In the genomic region with DNA sequence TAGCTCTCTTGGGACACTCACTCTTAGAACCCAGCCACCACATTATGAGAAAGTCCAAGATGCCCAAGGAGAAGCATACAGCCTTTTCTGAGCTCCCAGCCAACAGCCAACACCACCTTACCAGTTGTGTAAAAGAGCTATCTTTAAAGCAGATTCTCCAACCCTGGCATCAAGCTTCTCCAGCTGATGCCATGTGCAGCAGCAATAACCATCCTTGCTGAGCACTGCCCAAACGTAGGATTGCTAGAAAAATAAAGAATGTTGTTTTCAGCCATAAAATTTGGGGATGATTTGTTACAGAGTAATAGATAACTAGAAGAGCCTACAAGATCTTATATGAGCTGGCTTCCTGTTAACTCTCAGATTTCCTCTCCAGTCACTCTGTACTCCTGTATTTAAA, we compare ENCODE assay signal across 35 cellular contexts.
DNase-seq lines count a peak whose midpoint lies in the region; ATAC-seq, FAIRE-seq and TF ChIP-seq lines count a peak whose summit lies in the region.
"Had no signal": no experiment of that assay in that cellular context is flagged by ENCODE, and none has a peak within 500 bp of the region (broad histone marks: within the 10 kb centered on the region; RNA-seq: fewer than 3 reads in every experiment).

No MANE protein-coding gene starts in this region.

- BruUV-seq in HepG2 (replicated peaks; lab: Mats Ljungman, UMichigan): no TSS peak

- H3K27ac ChIP-seq in HepG2 (ENCODE audit: extremely low read length, insufficient read depth, low read length) (no peak overlapping the region), right lobe of liver (no peak overlapping the region), GM23338 (ENCODE audit: low read depth) (no peak overlapping the region), HEK293 (ENCODE audit: extremely low read depth, low read depth, low read length) (no peak overlapping the region)
- H3K27ac ChIP-seq: 22Rv1; A549; BLaER1; BLaER1 treated with 17β-estradiol and CSF1 and Interleukin-3, amounts not matched to agents 10 nM and 100 nM; C4-2B had no signal

- TF ChIP-seq CTCF in HepG2 (CRISPR knock-in tag; IDR thresholded peaks at IDR 0.05): no peak
- no peak for TF ChIP-seq CTCF in right lobe of liver (IDR thresholded peaks at IDR 0.05)
- TF ChIP-seq CTCF in GM23338 (conservative IDR thresholded peaks at IDR 0.05; ENCODE audit: low read depth in 2 of 2): no peak
- no peak for TF ChIP-seq CTCF in HEK293 (tag by site-specific recombination; IDR thresholded peaks at IDR 0.05)

- H3K4me3 ChIP-seq in HepG2 (replicated peaks in 1 of 3; ENCODE audit: insufficient read depth in 1 of 3, low read depth in 2 of 3, low read length in 3 of 3) (no peak overlapping the region), right lobe of liver (no peak overlapping the region), GM23338 (no peak overlapping the region), HEK293 (ENCODE audit: low read depth, low read length) (no peak overlapping the region)
- H3K4me3 ChIP-seq: A549; BLaER1; BLaER1 treated with 17β-estradiol and CSF1 and Interleukin-3, amounts not matched to agents 10 nM and 100 nM had no signal

- TF ChIP-seq POLR2A in HepG2 (IDR thresholded peaks at IDR 0.05; ENCODE audit: insufficient read depth in 1 of 2, low read depth in 2 of 2, low read length in 2 of 2): no peak
- TF ChIP-seq POLR2A in right lobe of liver (IDR thresholded peaks at IDR 0.05): no peak

- H3K4me2 ChIP-seq in HepG2 (ENCODE audit: low read depth, low read length) (no peak overlapping the region), GM23338 (no peak overlapping the region)
- H3K4me2 ChIP-seq: A549; BLaER1; BLaER1 treated with 17β-estradiol and CSF1 and Interleukin-3, amounts not matched to agents 10 nM and 100 nM had no signal

- no peak for ATAC-seq in HepG2
- no peak for ATAC-seq in right lobe of liver
- no peak for ATAC-seq in GM23338
- no peak for ATAC-seq in HG03469 (IDR thresholded peaks at IDR 0.05; ENCODE audit: unreplicated experiment)
- ATAC-seq: A549; CD8-positive, alpha-beta T cell had no signal

- H3K9ac ChIP-seq in HepG2 (ENCODE audit: insufficient read depth, low read depth, low read length): no peak overlapping the region
- H3K9ac ChIP-seq: BLaER1; BLaER1 treated with 17β-estradiol and CSF1 and Interleukin-3, amounts not matched to agents 10 nM and 100 nM had no signal

- TF ChIP-seq RAD21 in HepG2 (CRISPR knock-in tag; IDR thresholded peaks at IDR 0.05): no peak

- FAIRE-seq in HepG2 (lab: Jason Lieb, UNC): no peak
- FAIRE-seq: A204.1, A549, D721Med had no signal

- in situ Hi-C loops in HepG2 (cut with HindIII; ENCODE audit: extremely low pct_ligation_motif_present, low pct_unique_long_range_greater_than_20kb): no loop called here

- H3F3A ChIP-seq in GM23338 (replicated peaks; ENCODE audit: low read depth): no peaks in the 10 kb centered on the region

- TF ChIP-seq EP300 in HepG2 (IDR thresholded peaks at IDR 0.05; ENCODE audit: low read depth in 2 of 2, low read length in 2 of 2): no peak
- no peak for TF ChIP-seq EP300 in HepG2 (CRISPR knock-in tag; IDR thresholded peaks at IDR 0.05; ENCODE audit: borderline replicate concordance)

- H3K9me3 ChIP-seq in HepG2 (ENCODE audit: low read length): peaks cover 12% of the 10 kb centered on the region; the same call in 1 of the 2 replicates
- no peaks in the 10 kb centered on the region for H3K9me3 ChIP-seq in right lobe of liver
- no peaks in the 10 kb centered on the region for H3K9me3 ChIP-seq in HEK293 (ENCODE audit: control insufficient read depth, insufficient read depth, low read depth, low read length)
- H3K9me3 ChIP-seq: BE2C had no signal

- no peaks in the 10 kb centered on the region for H3K36me3 Mint-ChIP-seq in GM23338 (ENCODE audit: low read depth)
- H3K36me3 Mint-ChIP-seq: CD14-positive monocyte; CD4-positive, alpha-beta memory T cell; CD4-positive, CD25-positive, alpha-beta regulatory T cell; CD8-positive, alpha-beta memory T cell; CD8-positive, alpha-beta T cell had no signal

- no peaks in the 10 kb centered on the region for H3K27me3 Mint-ChIP-seq in GM23338 (ENCODE audit: insufficient read depth, low read depth, poor library complexity)

- H2AFZ ChIP-seq in HepG2 (ENCODE audit: low read length) (no peak overlapping the region), GM23338 (no peak overlapping the region)

- H3K9me2 ChIP-seq in GM23338 (ENCODE audit: insufficient read depth): 0 out of 2 replicates have a peak, but pooled peaks cover 7% of the 10 kb centered on the region

- POLR2A ChIA-PET in HepG2 (lab: Yijun Ruan, JAX) (no interaction called here), HEK293 (lab: Yijun Ruan, JAX) (no interaction called here)

- WGBS in HepG2 (ENCODE audit: low lambda C conversion rate): 0% methylated on average over 1 of the region's 1 CpG
- 21% methylated on average over 1 of the region's 1 CpG for WGBS in right lobe of liver (ENCODE audit: insufficient coverage, low coverage, low lambda C conversion rate, missing lambda C conversion rate)

- no peaks in the 10 kb centered on the region for H3K4me1 ChIP-seq in HepG2 (ENCODE audit: insufficient read depth, low read length)
- H3K4me1 ChIP-seq in right lobe of liver: no peaks in the 10 kb centered on the region
- no peaks in the 10 kb centered on the region for H3K4me1 ChIP-seq in GM23338 (ENCODE audit: insufficient read depth)
- H3K4me1 ChIP-seq in HEK293 (ENCODE audit: control insufficient read depth, insufficient read depth, low read length): no peaks in the 10 kb centered on the region
- H3K4me1 ChIP-seq: A549, BE2C, BLaER1, Caco-2 had no signal

- peaks cover 16% of the 10 kb centered on the region; the same call in 2 of the 3 replicates for H3K9me3 Mint-ChIP-seq in GM23338

- H3K27me3 ChIP-seq in HepG2 (ENCODE audit: control insufficient read depth in 1 of 2, insufficient read depth in 2 of 2, low read length in 2 of 2) (no peaks in the 10 kb centered on the region; a peak in 1 of 5 replicates), right lobe of liver (no peaks in the 10 kb centered on the region), GM23338 (ENCODE audit: insufficient read depth) (no peaks in the 10 kb centered on the region)
- H3K27me3 ChIP-seq: BE2C; BLaER1; BLaER1 treated with 17β-estradiol and CSF1 and Interleukin-3, amounts not matched to agents 10 nM and 100 nM had no signal

- intact Hi-C loops in HepG2 (cut with micrococcal nuclease; ENCODE audit: unreplicated experiment): loop anchor here (10.0 kb wide), 1 partner anchor 368 kb away; no protein-coding TSS in a partner anchor
- intact Hi-C loops in right lobe of liver (cut with DNase I): no loop called here

- H3K4me3 Mint-ChIP-seq in GM23338: no peak overlapping the region
- H3K4me3 Mint-ChIP-seq: B cell; CD14-positive monocyte; CD4-positive, alpha-beta memory T cell; CD4-positive, alpha-beta T cell; CD4-positive, CD25-positive, alpha-beta regulatory T cell; CD8-positive, alpha-beta memory T cell; CD8-positive, alpha-beta T cell had no signal

- H3K79me2 ChIP-seq in HepG2 (ENCODE audit: insufficient read depth, low read length) (no peaks in the 10 kb centered on the region), GM23338 (replicated peaks; ENCODE audit: insufficient read depth) (no peaks in the 10 kb centered on the region)

- CTCF ChIA-PET in HepG2 (lab: Yijun Ruan, JAX; ENCODE audit: low intra/inter-chr PET ratio, low total read pairs) (no interaction called here), HEK293 (lab: Yijun Ruan, JAX) (interaction anchor here (1.3 kb wide), 1 partner anchor 12 kb away, joined by 3 read pairs; no protein-coding TSS in a partner anchor)

- H3K36me3 ChIP-seq in HepG2 (replicated peaks in 1 of 2; ENCODE audit: control insufficient read depth in 1 of 2, insufficient read depth in 2 of 2, low read length in 2 of 2) (no peaks in the 10 kb centered on the region), right lobe of liver (no peaks in the 10 kb centered on the region), GM23338 (ENCODE audit: insufficient read depth) (no peaks in the 10 kb centered on the region), HEK293 (ENCODE audit: control insufficient read depth in 2 of 2, insufficient read depth in 1 of 2, low read length in 2 of 2) (no peaks in the 10 kb centered on the region)
- H3K36me3 ChIP-seq: BE2C; BLaER1; BLaER1 treated with 17β-estradiol and CSF1 and Interleukin-3, amounts not matched to agents 10 nM and 100 nM had no signal

- H4K20me1 ChIP-seq in HepG2 (ENCODE audit: insufficient read depth, low read length) (no peaks in the 10 kb centered on the region), GM23338 (replicated peaks; ENCODE audit: insufficient read depth) (no peaks in the 10 kb centered on the region)
- H4K20me1 ChIP-seq: BLaER1; BLaER1 treated with 17β-estradiol and CSF1 and Interleukin-3, amounts not matched to agents 10 nM and 100 nM had no signal

- H3K4me1 Mint-ChIP-seq in GM23338: peaks cover 5% of the 10 kb centered on the region
- H3K4me1 Mint-ChIP-seq: B cell; CD14-positive monocyte; CD4-positive, alpha-beta memory T cell; CD8-positive, alpha-beta memory T cell had no signal

- DNase-seq in HepG2 (ENCODE audit: low spot score) (no peak), right lobe of liver (no peak), GM23338 (ENCODE audit: low spot score) (no peak), NCI-H187 treated with DMSO at 0.1 percent for 48 hours (lab: John Stamatoyannopoulos, UW) (no peak)
- DNase-seq: 8988T; ACHN; AML-193; BE2C; C1 segment of cervical spinal cord; Caco-2; Calu3; CD4-positive, alpha-beta memory T cell; CD4-positive, alpha-beta T cell; CD4-positive, CD25-positive, alpha-beta regulatory T cell; CD8-positive, alpha-beta memory T cell; CD8-positive, alpha-beta T cell; COR-L47; DMS 273 treated with DMSO at 0.1 percent for 48 hours; DMS153; DMS53; DMS79; DMS79 treated with DMSO at 0.1 percent for 48 hours; DND-41; EL had no signal

- H3K27ac Mint-ChIP-seq in GM23338: no peak overlapping the region
- H3K27ac Mint-ChIP-seq: B cell; CD14-positive monocyte; CD4-positive, alpha-beta T cell; CD4-positive, CD25-positive, alpha-beta regulatory T cell; CD8-positive, alpha-beta memory T cell; CD8-positive, alpha-beta T cell had no signal

TF ChIP-seq in HepG2, 621 proteins besides CTCF, POLR2A, EP300 and RAD21:
- TF ChIP-seq SRY (CRISPR knock-in tag; IDR thresholded peaks at IDR 0.05): no peak
- TF ChIP-seq ZNF616 (CRISPR knock-in tag; IDR thresholded peaks at IDR 0.05; ENCODE audit: low read depth): no peak
- TF ChIP-seq TBX3 (IDR thresholded peaks at IDR 0.05; ENCODE audit: borderline replicate concordance): no peak
- peak; percentile 98 for TF ChIP-seq ZNF331 (CRISPR knock-in tag; IDR thresholded peaks at IDR 0.05)
TF ChIP-seq in HepG2: peak in this region for 1.

TF ChIP-seq in GM23338, 12 proteins besides CTCF, POLR2A, EP300 and RAD21:
- TF ChIP-seq EZH2 (IDR thresholded peaks at IDR 0.05; ENCODE audit: low read depth, unreplicated experiment) (no peak), ZNF331 (CRISPR knock-in tag; IDR thresholded peaks at IDR 0.05; ENCODE audit: low read depth) (peak; percentile 87)

TF ChIP-seq in HEK293, 187 proteins besides CTCF, POLR2A, EP300 and RAD21 (continues in another document):
- TF ChIP-seq SETDB1 (IDR thresholded peaks at IDR 0.05; ENCODE audit: insufficient read length, low read length): peak; percentile 75
- TF ChIP-seq ZNF24 (tag by site-specific recombination; IDR thresholded peaks at IDR 0.05): no peak

Comparison
In these comparisons a context has a peak if more than half of its experiments do, and no peak if none do; other contexts are left out.
1. Of the 63 proteins assayed by ChIP-seq in both HepG2 and HEK293: peak only in HepG2: none; only in HEK293: SETDB1; in both: none; in neither: 62.